8 cellular contexts compared by ENCODE assay signal in genomic region chr4:38062088-38062893, GRCh38.
DNase-seq lines count a peak whose midpoint lies in the region; TF ChIP-seq lines count a peak whose summit lies in the region.

No MANE protein-coding gene starts in this region.

- H2BK5ac ChIP-seq in trophoblast cell (ENCODE audit: low read depth, low read length, poor library complexity): no peak overlapping the region

- H3K27ac Mint-ChIP-seq in activated naive CD4-positive, alpha-beta T cell treated with anti-CD3 and anti-CD28 coated beads for 36 hours: peak overlapping the region; percentile 75

- H3K27ac ChIP-seq in SK-N-MC: no peak overlapping the region
- peak overlapping the region; percentile 64 for H3K27ac ChIP-seq in trophoblast cell (ENCODE audit: low read depth, low read length)
- H3K27ac ChIP-seq in thyroid gland: peak overlapping the region in 2 of 3 donors; percentile 39 to 40

- no peaks in the 10 kb centered on the region for H3K27me3 Mint-ChIP-seq in activated naive CD4-positive, alpha-beta T cell treated with anti-CD3 and anti-CD28 coated beads for 36 hours (ENCODE audit: low read depth)

- H3K18ac ChIP-seq in trophoblast cell (ENCODE audit: low read length): no peak overlapping the region

- no peak overlapping the region for H3K4me2 ChIP-seq in trophoblast cell (ENCODE audit: low read length)

- no peak overlapping the region for H3K23ac ChIP-seq in trophoblast cell (ENCODE audit: low read length)

- peak overlapping the region; percentile 70 for H2BK12ac ChIP-seq in trophoblast cell (ENCODE audit: low read length)

- H3K4me3 ChIP-seq in Jurkat, Clone E6-1 (ENCODE audit: low read length): no peak overlapping the region
- H3K4me3 ChIP-seq in SK-N-MC: 0 out of 2 replicates have a peak overlapping the region, but pooled peaks have one; percentile 42
- no peak overlapping the region for H3K4me3 ChIP-seq in trophoblast cell (ENCODE audit: low read depth, low read length)
- H3K4me3 ChIP-seq in thyroid gland (replicated peaks in 1 of 3): no peak overlapping the region

- H3K36me3 ChIP-seq in SK-N-MC (ENCODE audit: insufficient read depth, low read length): no peaks in the 10 kb centered on the region
- H3K36me3 ChIP-seq in trophoblast cell (ENCODE audit: control insufficient read depth in 1 of 2, insufficient read depth in 2 of 2, low read length in 2 of 2): peaks cover 16 to 18% of the 10 kb centered on the region in 2 experiments
- peaks cover 2 to 5% of the 10 kb centered on the region in 2 donors for H3K36me3 ChIP-seq in thyroid gland

- no peak for TF ChIP-seq POLR2A in thyroid gland (IDR thresholded peaks at IDR 0.05)

- H3K4me1 Mint-ChIP-seq in activated naive CD4-positive, alpha-beta T cell treated with anti-CD3 and anti-CD28 coated beads for 36 hours (ENCODE audit: low read depth): peaks cover 12% of the 10 kb centered on the region

- no peaks in the 10 kb centered on the region for H3K27me3 ChIP-seq in trophoblast cell (ENCODE audit: insufficient read depth, low read length)
- H3K27me3 ChIP-seq in thyroid gland: no peaks in the 10 kb centered on the region

- peak; percentile 62 to 91 (median 80) for TF ChIP-seq CTCF in thyroid gland (IDR thresholded peaks at IDR 0.05)

- H3K4me3 Mint-ChIP-seq in activated naive CD4-positive, alpha-beta T cell treated with anti-CD3 and anti-CD28 coated beads for 36 hours: peak overlapping the region; percentile 79

- H3K9me3 ChIP-seq in SK-N-MC (ENCODE audit: low read depth, low read length): no peaks in the 10 kb centered on the region
- no peaks in the 10 kb centered on the region for H3K9me3 ChIP-seq in trophoblast cell (ENCODE audit: insufficient read depth, low read depth, low read length)
- H3K9me3 ChIP-seq in thyroid gland: no peaks in the 10 kb centered on the region

- peaks cover 12% of the 10 kb centered on the region for H3K79me1 ChIP-seq in trophoblast cell (ENCODE audit: low read length)

- H2AFZ ChIP-seq in trophoblast cell (ENCODE audit: insufficient read depth, low read length, poor library complexity): no peak overlapping the region

- H3K9ac ChIP-seq in SK-N-MC (ENCODE audit: insufficient read length) (no peak overlapping the region), trophoblast cell (ENCODE audit: low read length) (no peak overlapping the region)

- intact Hi-C loops in activated naive CD4-positive, alpha-beta T cell treated with anti-CD3 and anti-CD28 coated beads for 36 hours (cut with micrococcal nuclease): loop anchor here (1.0 to 10.0 kb wide), 9 partner anchors 67 to 795 kb away; partner anchors contain the start of gene TLR6
- intact Hi-C loops in thyroid gland (cut with DNase I): loop anchor here (10.0 kb wide), 2 partner anchors 113 to 673 kb away; no protein-coding TSS in a partner anchor

- no peaks in the 10 kb centered on the region for H3K9me3 Mint-ChIP-seq in activated naive CD4-positive, alpha-beta T cell treated with anti-CD3 and anti-CD28 coated beads for 36 hours

- peaks cover 2% of the 10 kb centered on the region for H3K79me2 ChIP-seq in trophoblast cell (ENCODE audit: control insufficient read depth, insufficient read depth, low read length, poor library complexity)

- peak overlapping the region; percentile 61 for H4K91ac ChIP-seq in trophoblast cell (ENCODE audit: low read depth, low read length)

- DNase-seq in DMS 273 (lab: John Stamatoyannopoulos, UW; ENCODE audit: unreplicated experiment) (peak; percentile 75), DMS 273 treated with DMSO at 0.1 percent for 48 hours (lab: John Stamatoyannopoulos, UW) (no peak), SK-N-MC (ENCODE audit: low read depth, low spot score) (peak; percentile 10), globus pallidus (ENCODE audit: low spot score) (peak; percentile 75), trophoblast cell (peak; percentile 44 to 86), thyroid gland (peak; percentile 77 to 83)
- DNase-seq in Jurkat, Clone E6-1 (ENCODE audit: low read depth, low spot score): peak; percentile 41
- peak; percentile 84 for DNase-seq in activated naive CD4-positive, alpha-beta T cell treated with anti-CD3 and anti-CD28 coated beads for 36 hours

- no peak overlapping the region for H4K12ac ChIP-seq in trophoblast cell (ENCODE audit: low read depth, low read length)

- CTCF ChIA-PET in activated naive CD4-positive, alpha-beta T cell treated with anti-CD3 and anti-CD28 coated beads for 36 hours (lab: Charles Lee): interaction anchor here (0.5 to 2.2 kb wide), 24 partner anchors 9 to 841 kb away, joined by 3 to 11 read pairs (median 4); partner anchors contain the start of gene TLR10

- no peak overlapping the region for H3K4ac ChIP-seq in trophoblast cell (ENCODE audit: low read depth, low read length)

- H3K4me1 ChIP-seq in trophoblast cell (ENCODE audit: control insufficient read depth in 1 of 2, insufficient read depth in 2 of 2, low read length in 2 of 2) (peaks cover 8 to 15% of the 10 kb centered on the region in 2 experiments), thyroid gland (peaks cover 22 to 30% of the 10 kb centered on the region in 2 donors)

- no peak overlapping the region for H2AK5ac ChIP-seq in trophoblast cell (ENCODE audit: low read length)

- no peak overlapping the region for H4K8ac ChIP-seq in trophoblast cell (ENCODE audit: low read depth, low read length)

- no peak overlapping the region for H3K14ac ChIP-seq in trophoblast cell (ENCODE audit: low read length)

- H3K36me3 Mint-ChIP-seq in activated naive CD4-positive, alpha-beta T cell treated with anti-CD3 and anti-CD28 coated beads for 36 hours (ENCODE audit: low read depth): peaks cover 1% of the 10 kb centered on the region

- H2BK120ac ChIP-seq in trophoblast cell (ENCODE audit: insufficient read depth, low read length, poor library complexity): peak overlapping the region; percentile 84

- no CpG with 5 or more reads among the region's 13 CpGs for WGBS in trophoblast cell (ENCODE audit: extremely low coverage, insufficient coverage, insufficient read length)
- 41 to 45% methylated on average over 13 of the region's 13 CpGs for WGBS in thyroid gland, 2 donors
